Comparison of ENCODE assay signal across 2 cellular contexts in the genomic region with DNA sequence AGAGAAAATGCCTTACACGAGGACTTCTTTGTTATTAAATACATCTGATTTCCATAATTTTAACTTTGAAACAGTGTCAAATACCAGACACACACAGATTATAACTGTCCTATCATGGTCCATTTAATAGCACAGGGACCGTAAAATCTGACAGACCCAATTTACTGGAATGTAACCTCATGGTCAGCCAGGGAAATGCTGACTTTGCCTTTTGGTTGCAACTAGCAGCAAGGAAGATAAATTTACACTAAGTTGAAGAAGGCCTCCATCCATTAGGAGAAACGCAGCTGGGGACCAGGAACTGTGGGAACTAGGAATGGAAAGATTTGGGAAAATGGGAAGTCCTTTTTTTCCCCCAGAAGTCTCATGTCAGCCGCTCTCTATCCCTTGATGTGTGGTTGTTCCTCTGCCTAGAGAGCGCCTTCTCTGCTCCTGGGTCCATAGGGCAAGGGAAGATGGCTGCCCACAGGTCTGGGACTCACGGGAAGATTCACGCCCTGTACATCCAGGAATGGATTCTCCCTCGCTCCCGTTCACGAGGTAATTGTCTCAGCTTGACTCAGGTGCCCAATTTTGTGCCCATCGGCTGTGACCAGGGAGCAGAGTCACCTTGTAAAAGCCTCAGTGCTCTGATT.
TF ChIP-seq lines count a peak whose summit lies in the region.

No MANE protein-coding gene starts in this region.

TF ChIP-seq in GM12891, 5 proteins besides CTCF, POLR2A, EP300 and RAD21:
- TF ChIP-seq PAX5 (IDR thresholded peaks at IDR 0.05; ENCODE audit: insufficient read depth, low read length, severe bottlenecking) (no peak), POU2F2 (IDR thresholded peaks at IDR 0.05; ENCODE audit: low read depth, low read length) (no peak), SPI1 (IDR thresholded peaks at IDR 0.05; ENCODE audit: low read depth, low read length) (no peak), POLR2AphosphoS5 (IDR thresholded peaks at IDR 0.05; ENCODE audit: low read depth, low read length) (no peak)

TF ChIP-seq in IMR-90, 13 proteins besides CTCF, POLR2A, EP300 and RAD21:
- no peak for TF ChIP-seq CHD1 (IDR thresholded peaks at IDR 0.05; ENCODE audit: low read depth, low read length)
- peak; percentile 68 for TF ChIP-seq MAFK (IDR thresholded peaks at IDR 0.05; ENCODE audit: low read depth, low read length)
- no peak for TF ChIP-seq ELK1 (IDR thresholded peaks at IDR 0.05; ENCODE audit: borderline replicate concordance, low read depth, low read length)
- no peak for TF ChIP-seq BHLHE40 (IDR thresholded peaks at IDR 0.05; ENCODE audit: low read depth, low read length)
